Comparison of ENCODE assay signal across 11 cellular contexts in the genomic region with DNA sequence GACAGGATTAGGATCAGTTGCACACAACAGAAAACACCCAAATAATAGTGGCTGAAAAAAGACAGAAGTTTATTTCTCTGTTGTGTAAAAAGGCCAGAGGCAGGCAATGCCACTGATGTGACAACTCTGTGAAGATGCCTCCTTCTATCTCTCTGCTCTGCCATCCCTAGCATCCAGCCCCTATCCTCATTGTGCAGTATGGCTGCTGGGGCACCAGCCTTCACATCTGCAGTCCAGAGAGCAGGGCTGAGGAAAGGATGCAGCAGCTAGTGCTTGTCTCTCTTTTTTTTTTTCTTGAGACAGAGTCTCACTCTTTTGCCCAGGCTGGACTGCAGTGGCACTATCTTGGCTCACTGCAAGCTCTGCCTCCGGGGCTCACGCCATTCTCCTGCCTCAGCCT. TPM values are rescaled to one million over a fixed set of nuclear protein-coding genes. Genes with fewer than 3 reads are reported as not detected.
"Had no signal": no experiment of that assay in that cellular context is flagged by ENCODE, and none has a peak within 500 bp of the region (broad histone marks: within the 10 kb centered on the region; RNA-seq: fewer than 3 reads in every experiment).

No MANE protein-coding gene starts in this region.

- H3K27ac ChIP-seq: GM23248 had no signal

- H3K36me3 ChIP-seq: HAP-1 had no signal

- H3K4me2 ChIP-seq: GM23338 had no signal

- ATAC-seq: GM23338, HCT116 had no signal

- H3K9ac ChIP-seq: GM23248 had no signal

- H3K4me3 ChIP-seq: GM23248, GM23338, HAP-1 had no signal

- FAIRE-seq: H1, H54 had no signal

- H3K27ac Mint-ChIP-seq: GM23338, H9, HFFc6 had no signal

- DNase-seq: GM23248, GOT3, H7, H9, HCEC 1CT, HFFc6 had no signal

- H3K9me3 ChIP-seq: HAP-1 had no signal

- H3K4me1 ChIP-seq: HAP-1 had no signal

- H3K4me3 Mint-ChIP-seq: GM23338, H9, HFFc6 had no signal

- H2AFZ ChIP-seq: GM23248, GM23338 had no signal

RNA-seq across cellular contexts. Expression of a gene that starts 57.3 kb away (rescaled TPM):
- total RNA-seq: GM23338, H1, H7, H9 had no signal
- polyA plus RNA-seq: GM23338, H1 had no signal
